In the genomic region with DNA sequence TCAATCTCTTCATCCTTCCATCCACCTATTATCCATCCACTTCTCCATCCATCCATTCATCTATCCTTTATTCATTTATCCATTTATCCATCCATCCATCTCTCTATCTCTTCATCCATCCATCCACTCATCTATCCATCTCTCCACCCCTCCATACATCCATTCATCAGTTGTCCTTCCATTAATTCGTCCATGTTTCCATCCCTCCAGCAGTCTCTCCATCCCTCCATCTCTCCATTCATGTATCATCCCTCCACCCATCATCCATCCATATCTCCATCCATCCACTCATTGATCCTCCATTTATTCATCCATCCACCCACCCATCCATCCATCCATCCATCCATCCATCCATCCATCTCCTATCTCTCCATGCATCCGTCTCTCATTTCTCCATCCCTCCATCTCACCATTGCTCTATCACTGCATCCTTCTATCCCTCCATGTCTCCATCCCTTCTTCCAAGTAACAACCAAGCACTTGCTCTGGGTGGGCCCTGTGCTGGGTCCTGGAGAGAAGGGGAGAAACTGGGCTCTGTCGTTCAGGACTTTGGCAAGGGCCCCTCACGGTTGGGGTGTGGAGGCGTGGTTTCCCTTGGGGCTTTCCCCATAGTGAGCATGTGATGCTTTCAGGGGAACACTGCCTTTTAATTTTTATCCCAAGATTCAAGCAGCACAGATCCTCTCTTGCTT, we compare ENCODE assay signal across 23 cellular contexts.
"Had no signal": no experiment of that assay in that cellular context is flagged by ENCODE, and none has a peak within 500 bp of the region (broad histone marks: within the 10 kb centered on the region; RNA-seq: fewer than 3 reads in every experiment).

No MANE protein-coding gene starts in this region.

- H3K4me3 ChIP-seq: ascending aorta, body of pancreas had no signal

- H3K4me3 Mint-ChIP-seq: activated naive CD4-positive, alpha-beta T cell treated with anti-CD3 and anti-CD28 coated beads, Interleukin-2, amount 10 ng/mL, durations not matched to agents 7 days and 5 days; activated T-helper 17 cell treated with anti-CD3 and anti-CD28 coated beads, Interleukin-2, amount 50 U/mL, for 72 hours; T-helper 17 cell; WTC11 had no signal

- H3K27ac Mint-ChIP-seq: activated naive CD4-positive, alpha-beta T cell treated with anti-CD3 and anti-CD28 coated beads, Interleukin-2, amount 10 ng/mL, durations not matched to agents 7 days and 5 days; activated T-helper 17 cell treated with anti-CD3 and anti-CD28 coated beads, Interleukin-2, amount 50 U/mL, for 72 hours; T-helper 17 cell; WTC11 had no signal

- H3K4me1 Mint-ChIP-seq: activated naive CD4-positive, alpha-beta T cell treated with anti-CD3 and anti-CD28 coated beads, Interleukin-2, amount 10 ng/mL, durations not matched to agents 7 days and 5 days; T-helper 17 cell had no signal

- DNase-seq: activated CD4-positive, alpha-beta T cell treated with anti-CD3 and anti-CD28 coated beads for 48 hours; activated CD4-positive, alpha-beta T cell treated with anti-CD3 and anti-CD28 coated beads, Interleukin-2, amount 50 U/mL, for 4 hours; activated CD4-positive, CD25-positive, alpha-beta regulatory T cell treated with anti-CD3 and anti-CD28 coated beads, Interleukin-2, amount 50 U/mL, for 72 hours; activated CD8-positive, alpha-beta memory T cell treated with anti-CD3 and anti-CD28 coated beads for 24 hours; activated gamma-delta T cell; activated naive CD4-positive, alpha-beta T cell treated with anti-CD3 and anti-CD28 coated beads, Interleukin-2, amount 10 ng/mL, durations not matched to agents 7 days and 5 days; activated T-cell treated with anti-CD3 and anti-CD28 coated beads for 4 hours; activated T-cell treated with anti-CD3 and anti-CD28 coated beads, Interleukin-2, amount 50 U/mL, for 48 hours; amniotic stem cell; body of pancreas; Kasumi-1; NCI-H1105 treated with DMSO at 0.1 percent for 48 hours; NCI-H1436 treated with DMSO at 0.1 percent for 48 hours; NCI-H187; NCI-H2081; NCI-H524; PC-3; SHP77 treated with DMSO at 0.1 percent for 48 hours; T-helper 17 cell; T-helper 9 cell had no signal

- H3K4me1 ChIP-seq: body of pancreas had no signal

- H3K9me3 ChIP-seq: ascending aorta, body of pancreas had no signal

- H3K36me3 Mint-ChIP-seq: activated naive CD4-positive, alpha-beta T cell treated with anti-CD3 and anti-CD28 coated beads, Interleukin-2, amount 10 ng/mL, durations not matched to agents 7 days and 5 days; WTC11 had no signal

- H3K27ac ChIP-seq: ascending aorta, body of pancreas had no signal

- ATAC-seq: activated T-helper 17 cell treated with anti-CD3 and anti-CD28 coated beads, Interleukin-2, amount 50 U/mL, for 72 hours; body of pancreas; PC-3; T-helper 17 cell; WTC11 had no signal

- H3K36me3 ChIP-seq: ascending aorta had no signal

- H3K27me3 ChIP-seq: ascending aorta, body of pancreas had no signal
